ENCODE assay signal across 22 cellular contexts in the genomic region with DNA sequence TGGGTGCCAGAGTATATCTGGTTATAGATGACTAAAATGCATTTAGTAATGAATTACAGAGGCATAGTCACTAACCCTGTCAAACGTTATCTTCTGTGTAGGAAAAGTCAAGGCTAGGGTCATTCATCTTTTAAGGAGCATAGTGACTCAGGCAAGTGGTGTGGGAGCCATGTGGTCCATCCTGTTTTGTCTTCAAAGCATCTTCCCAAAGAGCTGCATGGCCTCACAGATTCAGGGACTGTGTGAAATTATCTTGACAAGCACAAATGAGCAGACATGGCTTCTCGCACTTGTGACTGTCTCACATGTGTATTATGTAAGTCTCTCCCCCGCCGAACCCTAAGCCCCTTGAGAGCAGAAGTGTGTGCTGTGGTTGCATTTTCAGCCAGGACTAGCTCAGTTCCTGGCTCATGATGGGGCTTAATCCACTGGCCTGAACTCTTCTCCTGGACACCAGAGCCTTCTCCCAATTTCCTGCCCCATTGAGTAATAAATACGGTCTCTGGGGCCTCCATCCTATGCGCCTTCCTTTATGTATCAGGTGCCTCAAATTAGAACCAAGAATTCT.
"Had no signal": no experiment of that assay in that cellular context is flagged by ENCODE, and none has a peak within 500 bp of the region (broad histone marks: within the 10 kb centered on the region; RNA-seq: fewer than 3 reads in every experiment).

No MANE protein-coding gene starts in this region.

- H3K4me1 Mint-ChIP-seq: immature natural killer cell; mesothelial cell of epicardium; naive thymus-derived CD4-positive, alpha-beta T cell; stimulated activated naive B cell treated with anti-CD40 and anti-IgM and Interleukin-4, amounts not matched to agents 10 μg/mL and 1 μg/mL and 100 μg/mL, for 72 hours had no signal

- H3K79me2 ChIP-seq: parathyroid adenoma had no signal

- H3K9me3 ChIP-seq: lower lobe of right lung, psoas muscle, right lobe of liver, stomach, testis, thyroid gland, transverse colon, upper lobe of right lung had no signal

- ATAC-seq: lower lobe of right lung; mucosa of descending colon; naive thymus-derived CD4-positive, alpha-beta T cell; natural killer cell treated with Interleukin-12 subunit alpha and Interleukin-12 subunit beta and Interleukin-15 and Interleukin-18, amount 100 ng/mL, for 72 hours; stimulated activated naive B cell treated with anti-CD40 and anti-IgM and Interleukin-4, amounts not matched to agents 10 μg/mL and 1 μg/mL and 100 μg/mL, for 72 hours; stimulated activated naive CD8-positive, alpha-beta T cell treated with anti-CD3 and anti-CD28 coated beads, Interleukin-15, Interleukin-2, amounts not matched to agents 100 U/mL and 50 U/mL, for 24 hours; upper lobe of right lung had no signal

- H3K4me3 ChIP-seq: lower lobe of right lung, mucosa of descending colon, psoas muscle, right lobe of liver, smooth muscle cell, stomach, testis, thyroid gland, transverse colon, upper lobe of right lung had no signal

- H3K4me1 ChIP-seq: lower lobe of right lung, parathyroid adenoma, psoas muscle, stomach, testis, thyroid gland, transverse colon, upper lobe of right lung had no signal

- DNase-seq: immature natural killer cell; kidney; lower lobe of right lung; mammary epithelial cell; mesendoderm; mucosa of descending colon; naive thymus-derived CD4-positive, alpha-beta T cell; psoas muscle; stimulated activated CD4-positive, alpha-beta T cell treated with anti-CD3 and anti-CD28 coated beads, Interleukin-2, amount 100 ng/mL, for 24 hours; stimulated activated CD4-positive, alpha-beta T cell treated with anti-CD3 and anti-CD28 coated beads, Interleukin-4, amount 100 ng/mL, for 1 hour; stimulated activated naive B cell treated with anti-CD40 and anti-IgM and Interleukin-4, amounts not matched to agents 10 μg/mL and 1 μg/mL and 100 μg/mL, for 72 hours; stimulated activated naive CD8-positive, alpha-beta T cell treated with anti-CD3 and anti-CD28 coated beads, Interleukin-15, Interleukin-2, amounts not matched to agents 100 U/mL and 50 U/mL, for 24 hours; stomach; testis; thyroid gland; transverse colon; upper lobe of right lung had no signal

- H3K36me3 ChIP-seq: lower lobe of right lung, right lobe of liver, stomach, thyroid gland, transverse colon, upper lobe of right lung had no signal

- H2AFZ ChIP-seq: parathyroid adenoma had no signal

- H3K9ac ChIP-seq: parathyroid adenoma had no signal

- H3K36me3 Mint-ChIP-seq: immature natural killer cell; mesothelial cell of epicardium; naive thymus-derived CD4-positive, alpha-beta T cell; natural killer cell treated with Interleukin-12 subunit alpha and Interleukin-12 subunit beta and Interleukin-15 and Interleukin-18, amount 100 ng/mL, for 72 hours; stimulated activated naive B cell treated with anti-CD40 and anti-IgM and Interleukin-4, amounts not matched to agents 10 μg/mL and 1 μg/mL and 100 μg/mL, for 72 hours had no signal

- H3K27me3 ChIP-seq: right lobe of liver, stomach, testis, thyroid gland, transverse colon, upper lobe of right lung had no signal

- H3K27me3 Mint-ChIP-seq: stimulated activated naive B cell treated with anti-CD40 and anti-IgM and Interleukin-4, amounts not matched to agents 10 μg/mL and 1 μg/mL and 100 μg/mL, for 72 hours had no signal

- H3K9me3 Mint-ChIP-seq: immature natural killer cell; natural killer cell treated with Interleukin-12 subunit alpha and Interleukin-12 subunit beta and Interleukin-15 and Interleukin-18, amount 100 ng/mL, for 72 hours; stimulated activated naive B cell treated with anti-CD40 and anti-IgM and Interleukin-4, amounts not matched to agents 10 μg/mL and 1 μg/mL and 100 μg/mL, for 72 hours had no signal

- H3K4me3 Mint-ChIP-seq: immature natural killer cell; mesothelial cell of epicardium; naive thymus-derived CD4-positive, alpha-beta T cell; natural killer cell treated with Interleukin-12 subunit alpha and Interleukin-12 subunit beta and Interleukin-15 and Interleukin-18, amount 100 ng/mL, for 72 hours; stimulated activated naive B cell treated with anti-CD40 and anti-IgM and Interleukin-4, amounts not matched to agents 10 μg/mL and 1 μg/mL and 100 μg/mL, for 72 hours had no signal

- H3K27ac Mint-ChIP-seq: immature natural killer cell; mesothelial cell of epicardium; naive thymus-derived CD4-positive, alpha-beta T cell; natural killer cell treated with Interleukin-12 subunit alpha and Interleukin-12 subunit beta and Interleukin-15 and Interleukin-18, amount 100 ng/mL, for 72 hours; stimulated activated naive B cell treated with anti-CD40 and anti-IgM and Interleukin-4, amounts not matched to agents 10 μg/mL and 1 μg/mL and 100 μg/mL, for 72 hours had no signal

- H3K27ac ChIP-seq: lower lobe of right lung, parathyroid adenoma, psoas muscle, right lobe of liver, stomach, testis, thyroid gland, transverse colon, upper lobe of right lung had no signal

- H3K4me2 ChIP-seq: smooth muscle cell had no signal
